ENCODE assay signal across 25 cellular contexts in the genomic region with DNA sequence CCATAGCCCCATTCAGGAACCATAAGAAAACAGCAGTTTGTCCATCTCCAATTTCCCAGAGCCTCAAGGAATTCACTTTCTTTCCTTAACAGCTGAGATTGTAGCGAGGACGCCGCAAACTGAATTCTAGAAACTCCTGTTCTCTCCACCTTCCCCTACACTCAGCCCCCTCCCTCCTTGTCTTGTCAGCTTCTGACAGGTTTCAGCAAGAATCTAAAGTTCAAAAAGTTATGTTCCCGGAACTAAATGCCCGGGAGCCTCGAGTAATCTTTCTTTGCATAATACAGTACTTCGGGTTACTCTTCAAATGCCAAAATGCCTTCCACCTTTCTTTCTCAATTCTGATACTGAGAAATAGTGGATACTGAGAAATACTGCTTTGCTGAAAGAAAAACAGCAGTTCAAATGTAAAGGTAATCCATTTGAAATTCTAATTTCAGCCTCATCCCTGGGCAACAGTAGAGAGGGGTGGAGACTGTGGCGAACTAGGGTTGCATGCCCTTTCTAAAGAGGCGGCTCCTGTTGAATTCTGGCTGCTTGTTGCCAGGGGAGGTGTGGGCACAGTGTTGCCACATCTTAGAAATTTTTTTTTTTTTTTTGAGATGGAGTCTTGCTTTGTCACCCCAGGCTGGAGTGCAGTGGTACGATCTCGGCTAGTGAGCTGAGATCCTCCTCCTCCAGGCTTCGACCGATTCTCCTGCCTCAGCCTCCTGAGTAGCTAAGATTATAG.
"Had no signal": no experiment of that assay in that cellular context is flagged by ENCODE, and none has a peak within 500 bp of the region (broad histone marks: within the 10 kb centered on the region; RNA-seq: fewer than 3 reads in every experiment).

No MANE protein-coding gene starts in this region.

- H3K4me1 Mint-ChIP-seq: activated naive CD4-positive, alpha-beta T cell treated with anti-CD3 and anti-CD28 coated beads, Interleukin-2, amount 50 U/mL, for 24 hours; brain; natural killer cell; stimulated activated naive CD8-positive, alpha-beta T cell treated with anti-CD3 and anti-CD28 coated beads, Interleukin-15, amount 100 ng/mL, for 72 hours had no signal

- H3K27ac ChIP-seq: heart right ventricle, ovary, psoas muscle, right atrium auricular region, suprapubic skin, tibial nerve, vagina had no signal

- H3K27me3 ChIP-seq: heart right ventricle, ovary, right atrium auricular region, suprapubic skin, tibial nerve, vagina had no signal

- H3K27me3 Mint-ChIP-seq: activated naive CD4-positive, alpha-beta T cell treated with anti-CD3 and anti-CD28 coated beads, Interleukin-2, amount 50 U/mL, for 24 hours; brain had no signal

- H3K4me3 ChIP-seq: heart right ventricle, lung, ovary, psoas muscle, right atrium auricular region, suprapubic skin, tibial nerve, vagina had no signal

- H3K36me3 ChIP-seq: heart right ventricle, ovary, right atrium auricular region, suprapubic skin, tibial nerve, vagina had no signal

- DNase-seq: activated CD4-positive, alpha-beta T cell treated with anti-CD3 and anti-CD28 coated beads for 1 hour; activated gamma-delta T cell treated with Interleukin-2 at 50 U/mL for 16 hours; activated T-cell treated with anti-CD3 and anti-CD28 coated beads, Interleukin-2, amount 50 U/mL, for 1 hour; anterior cingulate cortex; central memory CD4-positive, alpha-beta T cell; dermis blood vessel endothelial cell; effector memory CD4-positive, alpha-beta T cell; heart right ventricle; midbrain; natural killer cell; ovary; psoas muscle; stimulated activated CD4-positive, alpha-beta T cell treated with anti-CD3 and anti-CD28 coated beads, Interleukin-12 subunit alpha, Interleukin-12 subunit beta, amount 100 ng/mL, for 4 hours; stimulated activated CD4-positive, alpha-beta T cell treated with anti-CD3 and anti-CD28 coated beads, Interleukin-1b, Interleukin-23, amount 100 ng/mL, for 48 hours; stimulated activated naive CD8-positive, alpha-beta T cell treated with anti-CD3 and anti-CD28 coated beads, Interleukin-15, amount 100 ng/mL, for 72 hours; T-helper 1 cell; T-helper 9 cell had no signal

- H3K9me3 ChIP-seq: heart right ventricle, ovary, psoas muscle, right atrium auricular region, suprapubic skin, tibial nerve, vagina had no signal

- H3K9me3 Mint-ChIP-seq: activated naive CD4-positive, alpha-beta T cell treated with anti-CD3 and anti-CD28 coated beads, Interleukin-2, amount 50 U/mL, for 24 hours; brain; natural killer cell; stimulated activated naive CD8-positive, alpha-beta T cell treated with anti-CD3 and anti-CD28 coated beads, Interleukin-15, amount 100 ng/mL, for 72 hours had no signal

- H3K27ac Mint-ChIP-seq: activated naive CD4-positive, alpha-beta T cell treated with anti-CD3 and anti-CD28 coated beads, Interleukin-2, amount 50 U/mL, for 24 hours; brain; natural killer cell; stimulated activated naive CD8-positive, alpha-beta T cell treated with anti-CD3 and anti-CD28 coated beads, Interleukin-15, amount 100 ng/mL, for 72 hours had no signal

- H3K4me3 Mint-ChIP-seq: activated naive CD4-positive, alpha-beta T cell treated with anti-CD3 and anti-CD28 coated beads, Interleukin-2, amount 50 U/mL, for 24 hours; brain; natural killer cell; stimulated activated naive CD8-positive, alpha-beta T cell treated with anti-CD3 and anti-CD28 coated beads, Interleukin-15, amount 100 ng/mL, for 72 hours had no signal

- ATAC-seq: heart right ventricle; left lobe of liver; natural killer cell; psoas muscle; stimulated activated naive CD8-positive, alpha-beta T cell treated with anti-CD3 and anti-CD28 coated beads, Interleukin-15, amount 100 ng/mL, for 72 hours had no signal

- H3K4me1 ChIP-seq: heart right ventricle, psoas muscle, right atrium auricular region, suprapubic skin, tibial nerve, vagina had no signal

- H3K36me3 Mint-ChIP-seq: activated naive CD4-positive, alpha-beta T cell treated with anti-CD3 and anti-CD28 coated beads, Interleukin-2, amount 50 U/mL, for 24 hours; brain; natural killer cell had no signal
